Comparison of ENCODE assay signal across 10 cellular contexts in the genomic region with DNA sequence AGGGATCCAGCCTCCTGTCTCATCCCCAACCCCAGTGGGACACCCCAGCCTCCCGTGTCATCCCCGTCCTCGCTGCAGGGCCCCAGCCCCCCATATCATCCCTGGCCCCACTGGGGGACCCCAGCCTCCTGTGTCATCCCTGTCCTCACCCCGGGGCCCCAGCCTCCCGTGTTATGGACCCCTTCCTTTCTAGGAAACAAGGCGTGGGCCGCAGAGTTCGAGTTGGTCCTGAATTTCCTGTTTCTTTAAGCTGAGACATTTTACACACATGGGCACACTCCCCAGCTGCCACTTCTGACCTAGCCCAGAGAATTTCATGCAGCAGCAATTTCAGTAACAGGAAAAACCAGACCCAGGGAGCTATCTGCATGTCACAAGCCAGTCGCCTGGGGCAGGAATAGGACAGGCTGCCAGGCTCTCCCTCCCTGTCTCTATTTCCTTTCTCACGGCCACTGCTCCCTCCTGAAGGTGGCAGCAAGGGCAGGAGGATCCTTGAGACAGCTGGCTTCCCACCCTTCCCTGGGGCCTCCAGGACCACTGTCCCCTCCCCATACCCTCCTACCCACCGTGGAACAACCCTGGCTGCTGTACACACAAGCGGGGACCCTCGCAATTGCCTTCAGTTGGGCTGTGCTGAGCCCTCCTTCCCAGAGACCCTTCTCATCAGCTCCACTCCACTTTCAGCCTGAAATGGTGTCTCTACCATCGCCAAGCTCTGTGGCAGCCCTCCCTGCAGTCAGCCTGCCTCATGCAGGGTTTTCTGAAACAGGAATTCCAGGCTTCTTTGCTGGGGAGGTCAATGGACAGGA.
A peak's percentile ranks its signal among the peaks of the same experiment; 100 is the strongest.
DNase-seq lines count a peak whose midpoint lies in the region; ATAC-seq and TF ChIP-seq lines count a peak whose summit lies in the region.
"Had no signal": no experiment of that assay in that cellular context is flagged by ENCODE, and none has a peak within 500 bp of the region (broad histone marks: within the 10 kb centered on the region; RNA-seq: fewer than 3 reads in every experiment).

No MANE protein-coding gene starts in this region.

- H3K27me3 Mint-ChIP-seq in mesothelial cell of epicardium (ENCODE audit: low read depth) = no peaks in the 10 kb centered on the region

- DNase-seq in body of pancreas (peak in 3 of 4 donors; percentile 57 to 75 (median 58)), mesothelial cell of epicardium (ENCODE audit: low spot score in 2 of 2, unreplicated experiment in 2 of 2) (peak in 1 of 2 experiments; percentile 58), A673 (ENCODE audit: low spot score) (no peak), NCI-H524 treated with DMSO at 0.1 percent for 48 hours (lab: John Stamatoyannopoulos, UW) (no peak), dedifferentiated amniotic fluid mesenchymal stem cell (ENCODE audit: extremely low spot score) (no peak)

- peak; percentile 48 for TF ChIP-seq CTCF in LNCAP (IDR thresholded peaks at IDR 0.05)
- peak in 1 of 7 experiments; percentile 13 for TF ChIP-seq CTCF in body of pancreas (IDR thresholded peaks at IDR 0.05)
- no peak for TF ChIP-seq CTCF in mesothelial cell of epicardium (IDR thresholded peaks at IDR 0.05; ENCODE audit: unreplicated experiment)
- no peak for TF ChIP-seq CTCF in A673 (conservative IDR thresholded peaks at IDR 0.05; ENCODE audit: low read depth, low read length)

- POLR2A ChIA-PET in A673 (lab: Charles Lee; ENCODE audit: low non-redundant PET) = no interaction called here

- H3K9me3 Mint-ChIP-seq in mesothelial cell of epicardium = no peaks in the 10 kb centered on the region
- H3K9me3 Mint-ChIP-seq: IgD-negative memory B cell had no signal

- no peaks in the 10 kb centered on the region for H3K36me3 Mint-ChIP-seq in mesothelial cell of epicardium

- no TSS peak for BruUV-seq in A673 (replicated peaks; lab: Mats Ljungman, UMichigan)

- peak overlapping the region; percentile 9 for H3K4me3 Mint-ChIP-seq in mesothelial cell of epicardium

- peak overlapping the region; percentile 70 for H3K9ac ChIP-seq in BLaER1

- H3K27ac Mint-ChIP-seq in mesothelial cell of epicardium = peak overlapping the region; percentile 95

- H3K9me3 ChIP-seq in BLaER1 (no peaks in the 10 kb centered on the region), body of pancreas (no peaks in the 10 kb centered on the region), A673 (ENCODE audit: low read depth, low read length, poor library complexity, severe bottlenecking) (no peaks in the 10 kb centered on the region)
- H3K9me3 ChIP-seq: uterus had no signal

- H3K27ac ChIP-seq in BLaER1 (peak overlapping the region; percentile 95), body of pancreas (peak overlapping the region; percentile 40 to 79 (median 76)), A673 (ENCODE audit: low read depth, low read length, poor library complexity, severe bottlenecking) (no peak overlapping the region)
- H3K27ac ChIP-seq: uterus had no signal

- H3K27me3 ChIP-seq in BLaER1 (no peaks in the 10 kb centered on the region), body of pancreas (no peaks in the 10 kb centered on the region), A673 (replicated peaks; ENCODE audit: insufficient read depth, low read depth, low read length, poor library complexity) (no peaks in the 10 kb centered on the region)
- H3K27me3 ChIP-seq: uterus had no signal

- intact Hi-C loops in body of pancreas (cut with DNase I) (no loop called here), A673 (cut with micrococcal nuclease; ENCODE audit: unreplicated experiment) (no loop called here)

- no peaks in the 10 kb centered on the region for H4K20me1 ChIP-seq in BLaER1

- H3K36me3 ChIP-seq in BLaER1 (no peaks in the 10 kb centered on the region), body of pancreas (replicated peaks in 1 of 2; ENCODE audit: insufficient read depth in 1 of 2, low read depth in 2 of 2) (no peaks in the 10 kb centered on the region), A673 (ENCODE audit: insufficient read depth, low read length, poor library complexity, severe bottlenecking) (no peaks in the 10 kb centered on the region)
- H3K36me3 ChIP-seq: uterus had no signal

- H3K4me1 ChIP-seq in BLaER1 = peaks cover 100% of the 10 kb centered on the region
- peaks cover 32% of the 10 kb centered on the region for H3K4me1 ChIP-seq in body of pancreas
- peaks cover 4% of the 10 kb centered on the region for H3K4me1 ChIP-seq in A673 (ENCODE audit: insufficient read depth, low read length, poor library complexity, severe bottlenecking)

- CTCF ChIA-PET in A673 (lab: Charles Lee) = no interaction called here

- 55 to 64% methylated on average over 14 of the region's 14 CpGs for WGBS in body of pancreas, 2 donors

- peak overlapping the region; percentile 93 for H3K4me2 ChIP-seq in BLaER1

- peak; percentile 68 for ATAC-seq in body of pancreas
- ATAC-seq in GM21717 (IDR thresholded peaks at IDR 0.05; ENCODE audit: unreplicated experiment) = no peak

- H3K4me1 Mint-ChIP-seq in mesothelial cell of epicardium = peaks cover 89% of the 10 kb centered on the region

- TF ChIP-seq POLR2A in body of pancreas (IDR thresholded peaks at IDR 0.05) = peak in 2 of 3 donors; percentile 13 to 48

- H3K4me3 ChIP-seq in BLaER1 (no peak overlapping the region; the same call in 1 of the 2 replicates), body of pancreas (no peak overlapping the region), A673 (ENCODE audit: low read depth, low read length, poor library complexity, severe bottlenecking) (no peak overlapping the region)
- H3K4me3 ChIP-seq: uterus had no signal

Comparison
In these comparisons a context has a peak if more than half of its experiments do, and no peak if none do; other contexts are left out.
1. DNase-seq: peak in body of pancreas (3 of 4); none in A673 (single experiment), NCI-H524 treated with DMSO at 0.1 percent for 48 hours (single experiment) and dedifferentiated amniotic fluid mesenchymal stem cell (single experiment).